In the genomic region with DNA sequence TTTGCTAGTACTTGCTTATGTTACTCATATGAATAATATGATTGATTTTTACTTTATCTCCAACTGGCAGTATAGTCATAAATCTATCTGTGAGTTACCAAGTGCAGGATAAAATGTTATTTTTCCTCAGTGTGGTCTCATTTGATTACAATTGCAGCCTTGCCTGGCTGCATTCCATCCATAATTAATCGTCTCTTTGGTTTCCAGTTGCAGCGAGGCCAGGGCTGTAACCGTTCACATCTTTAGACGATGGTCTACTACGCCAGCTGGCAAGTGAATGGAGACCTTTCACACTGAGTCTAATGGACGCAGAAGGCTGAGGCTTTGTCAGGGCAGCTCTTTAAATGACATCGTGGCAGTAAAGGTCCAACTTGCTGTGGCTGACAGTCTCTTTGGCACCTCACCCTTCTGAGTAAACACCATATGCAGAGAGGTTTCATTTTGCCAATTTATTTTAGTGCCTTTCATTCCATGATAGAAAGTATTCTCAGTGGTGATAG, we compare ENCODE assay signal across 10 cellular contexts.
DNase-seq lines count a peak whose midpoint lies in the region; ATAC-seq, FAIRE-seq and TF ChIP-seq lines count a peak whose summit lies in the region.
"Had no signal": no experiment of that assay in that cellular context is flagged by ENCODE, and none has a peak within 500 bp of the region (broad histone marks: within the 10 kb centered on the region; RNA-seq: fewer than 3 reads in every experiment).

No MANE protein-coding gene starts in this region.

- POLR2A ChIA-PET in MCF 10A (lab: Yijun Ruan, JAX), result interaction anchor here (0.6 kb wide), 1 partner anchor 384 kb away, joined by 3 read pairs; no protein-coding TSS in a partner anchor
- POLR2A ChIA-PET in OCI-LY7 (lab: Charles Lee), result interaction anchor here (0.6 kb wide), 1 partner anchor 1072 kb away, joined by 3 read pairs; no protein-coding TSS in a partner anchor

- H3K4me2 ChIP-seq in OCI-LY7 (ENCODE audit: low read length), result no peak overlapping the region

- H3K79me2 ChIP-seq in OCI-LY7 (ENCODE audit: insufficient read depth, low read depth, low read length), result no peaks in the 10 kb centered on the region

- CTCF ChIA-PET in MCF 10A (lab: Yijun Ruan, JAX), result interaction anchor here (0.6 kb wide), 1 partner anchor 15 kb away, joined by 3 read pairs; no protein-coding TSS in a partner anchor
- CTCF ChIA-PET in OCI-LY7 (lab: Charles Lee; ENCODE audit: unreplicated experiment), result no interaction called here

- FAIRE-seq in urothelium cell line (lab: Jason Lieb, UNC), result peak; percentile 78
- FAIRE-seq: TTC549 had no signal

- H3K36me3 ChIP-seq in breast epithelium (no peaks in the 10 kb centered on the region), OCI-LY7 (ENCODE audit: insufficient read depth, low read length) (no peaks in the 10 kb centered on the region)

- H2AFZ ChIP-seq in OCI-LY7 (ENCODE audit: low read length), result no peak overlapping the region

- peaks cover 0 to 7% of the 10 kb centered on the region in 2 donors for H3K9me3 ChIP-seq in breast epithelium
- no peaks in the 10 kb centered on the region for H3K9me3 ChIP-seq in OCI-LY7 (ENCODE audit: low read length)

- ATAC-seq in left lobe of liver (peak; percentile 76), HG03378 (IDR thresholded peaks at IDR 0.05; ENCODE audit: unreplicated experiment) (no peak), HG03095 (IDR thresholded peaks at IDR 0.05; ENCODE audit: unreplicated experiment) (no peak)

- H3K4me1 Mint-ChIP-seq in MCF 10A (ENCODE audit: insufficient read depth, unreplicated experiment), result peaks cover 15% of the 10 kb centered on the region

- no peak overlapping the region for H3K27ac Mint-ChIP-seq in MCF 10A (ENCODE audit: low read depth, unreplicated experiment)

- H3K9me2 ChIP-seq in OCI-LY7 (ENCODE audit: insufficient read depth, low read length), result no peaks in the 10 kb centered on the region

- no peaks in the 10 kb centered on the region for H3K36me3 Mint-ChIP-seq in MCF 10A (ENCODE audit: insufficient read depth, unreplicated experiment)

- no peaks in the 10 kb centered on the region for H3K9me3 Mint-ChIP-seq in MCF 10A (ENCODE audit: unreplicated experiment)

- peak overlapping the region; percentile 68 for H3K27ac ChIP-seq in breast epithelium
- H3K27ac ChIP-seq in OCI-LY7 (ENCODE audit: low read depth, low read length, poor library complexity, severe bottlenecking), result no peak overlapping the region

- TF ChIP-seq CTCF in breast epithelium (IDR thresholded peaks at IDR 0.05) (no peak), MCF 10A (IDR thresholded peaks at IDR 0.05; ENCODE audit: unreplicated experiment) (no peak), OCI-LY7 (conservative IDR thresholded peaks at IDR 0.05; ENCODE audit: low read length) (no peak)

- intact Hi-C loops in breast epithelium (cut with DNase I; ENCODE audit: low total_unique reads) (no loop called here), MCF 10A (cut with micrococcal nuclease) (no loop called here), OCI-LY7 (cut with micrococcal nuclease; ENCODE audit: unreplicated experiment) (no loop called here)

- H3K27me3 ChIP-seq in breast epithelium, result no peaks in the 10 kb centered on the region

- no peak overlapping the region for H3K4me3 Mint-ChIP-seq in MCF 10A (ENCODE audit: unreplicated experiment)

- DNase-seq in breast epithelium (ENCODE audit: low spot score in 2 of 2) (no peak), MCF 10A (ENCODE audit: unreplicated experiment) (no peak), anterior cingulate cortex (lab: John Stamatoyannopoulos, UW) (peak in 39 of 58 donors; percentile 2 to 56 (median 21)), left lobe of liver (ENCODE audit: low spot score) (peak; percentile 57), urothelium cell line (ENCODE audit: low spot score) (no peak), OCI-LY7 (ENCODE audit: low spot score) (no peak)

- no TSS peak for BruUV-seq in MCF 10A (replicated peaks; lab: Mats Ljungman, UMichigan)
- BruUV-seq in OCI-LY7 (replicated peaks; lab: Mats Ljungman, UMichigan), result no TSS peak

- no peaks in the 10 kb centered on the region for H3K27me3 Mint-ChIP-seq in MCF 10A (ENCODE audit: insufficient read depth, unreplicated experiment)

- peaks cover 0 to 6% of the 10 kb centered on the region in 2 donors for H3K4me1 ChIP-seq in breast epithelium
- H3K4me1 ChIP-seq in OCI-LY7 (ENCODE audit: insufficient read depth, low read length, poor library complexity, severe bottlenecking), result no peaks in the 10 kb centered on the region

- TF ChIP-seq POLR2A in breast epithelium (IDR thresholded peaks at IDR 0.05), result no peak

- H4K20me1 ChIP-seq in OCI-LY7 (ENCODE audit: insufficient read depth, low read length), result no peaks in the 10 kb centered on the region

- H3K4me3 ChIP-seq in breast epithelium, result peak overlapping the region in 2 of 3 donors; percentile 30 to 54
- H3K4me3 ChIP-seq in OCI-LY7 (ENCODE audit: low read depth, low read length, poor library complexity, severe bottlenecking), result no peak overlapping the region
- H3K4me3 ChIP-seq: A549 had no signal

Comparison
In these comparisons a context has a peak if more than half of its experiments do, and no peak if none do; other contexts are left out.
1. DNase-seq: peak in anterior cingulate cortex (39 of 58) and left lobe of liver (single experiment); none in breast epithelium (0 of 2), MCF 10A (single experiment), urothelium cell line (single experiment) and OCI-LY7 (single experiment).